Comparison of ENCODE assay signal across 20 cellular contexts in genomic region chr10:77629775-77630565, GRCh38. TPM values are rescaled to one million over a fixed set of nuclear protein-coding genes. Genes with fewer than 3 reads are reported as not detected.
DNase-seq lines count a peak whose midpoint lies in the region; ATAC-seq, FAIRE-seq and TF ChIP-seq lines count a peak whose summit lies in the region.
"Had no signal": no experiment of that assay in that cellular context is flagged by ENCODE, and none has a peak within 500 bp of the region (broad histone marks: within the 10 kb centered on the region; RNA-seq: fewer than 3 reads in every experiment).

No MANE protein-coding gene starts in this region.

- H3K4me3 ChIP-seq in endothelial cell of umbilical vein (replicated peaks in 1 of 3; ENCODE audit: insufficient read depth in 1 of 3, low read depth in 1 of 3, low read length in 3 of 3) (no peak overlapping the region), neuronal stem cell (ENCODE audit: low read length in 2 of 2) (no peak overlapping the region)
- H3K4me3 ChIP-seq: HAP-1, lung, neural progenitor cell, vagina had no signal

- H2BK5ac ChIP-seq in neuronal stem cell (ENCODE audit: low read length): no peak overlapping the region

- ATAC-seq in HG02798 (IDR thresholded peaks at IDR 0.05; ENCODE audit: poor library complexity, unreplicated experiment) (no peak), Right ventricle myocardium inferior (no peak), GM19452 (IDR thresholded peaks at IDR 0.05; ENCODE audit: unreplicated experiment) (no peak)
- ATAC-seq: stimulated activated memory B cell treated with anti-CD40 and anti-IgM and Interleukin-4, amounts not matched to agents 10 μg/mL and 1 μg/mL and 100 μg/mL, for 72 hours had no signal

- no CpG with 5 or more reads among the region's 13 CpGs for WGBS in neuronal stem cell (ENCODE audit: extremely low coverage in 2 of 2, insufficient read length in 2 of 2, insufficient replicate concordance in 1 of 2), 2 donors

- TF ChIP-seq POLR2A in endothelial cell of umbilical vein (IDR thresholded peaks at IDR 0.05; ENCODE audit: low read depth, low read length): no peak

- H3K79me1 ChIP-seq in neuronal stem cell (ENCODE audit: low read depth, low read length): no peaks in the 10 kb centered on the region

- TF ChIP-seq CTCF in RWPE1 (conservative IDR thresholded peaks at IDR 0.05; ENCODE audit: low read depth) (no peak), endothelial cell of umbilical vein (IDR thresholded peaks at IDR 0.05; ENCODE audit: extremely low read depth in 1 of 2, insufficient read depth in 1 of 2, low read depth in 1 of 2, low read length in 2 of 2) (no peak)

- H4K8ac ChIP-seq in neuronal stem cell (ENCODE audit: low read depth, low read length): no peak overlapping the region

- peaks cover 4% of the 10 kb centered on the region for H3K4me1 ChIP-seq in endothelial cell of umbilical vein (ENCODE audit: control insufficient read depth, extremely low read depth, insufficient read depth, low read length)
- peaks cover 0 to 2% of the 10 kb centered on the region in 2 donors for H3K4me1 ChIP-seq in neuronal stem cell (ENCODE audit: control insufficient read depth in 2 of 2, insufficient read depth in 1 of 2, low read depth in 1 of 2, low read length in 2 of 2)
- H3K4me1 ChIP-seq: HAP-1 had no signal

- dilution Hi-C loops in endothelial cell of umbilical vein (cut with MboI; ENCODE audit: extremely low pct_ligation_motif_present, low sequenced_read_pairs): no loop called here

- no TSS peak for BruUV-seq in endothelial cell of umbilical vein (replicated peaks; lab: Mats Ljungman, UMichigan)

- H2BK120ac ChIP-seq in neuronal stem cell (ENCODE audit: low read depth, low read length): no peak overlapping the region

- no peaks in the 10 kb centered on the region for H4K20me1 ChIP-seq in endothelial cell of umbilical vein (replicated peaks; ENCODE audit: control insufficient read depth, extremely low read depth, insufficient read depth, low read length)

- no peaks in the 10 kb centered on the region for H3K79me2 ChIP-seq in endothelial cell of umbilical vein (ENCODE audit: control insufficient read depth, insufficient read depth, low read length)

- H2AFZ ChIP-seq in endothelial cell of umbilical vein (ENCODE audit: low read depth, low read length): no peak overlapping the region
- no peak overlapping the region for H2AFZ ChIP-seq in neuronal stem cell (ENCODE audit: low read length)
- H2AFZ ChIP-seq: neural progenitor cell had no signal

- no peak for FAIRE-seq in endothelial cell of umbilical vein (lab: Jason Lieb, UNC)
- FAIRE-seq: D721Med had no signal

- no peak overlapping the region for H4K91ac ChIP-seq in neuronal stem cell (ENCODE audit: low read depth, low read length, poor library complexity)

- H2BK12ac ChIP-seq in neuronal stem cell (ENCODE audit: low read length): no peak overlapping the region

- CTCF ChIA-PET in RWPE1 (lab: Yijun Ruan, JAX): interaction anchor here (0.5 to 0.6 kb wide), 3 partner anchors 26 to 1229 kb away, joined by 4 to 5 read pairs (median 5); no protein-coding TSS in a partner anchor
- CTCF ChIA-PET in endothelial cell of umbilical vein (lab: Charles Lee): interaction anchor here (0.6 to 2.0 kb wide), 8 partner anchors 11 to 378 kb away, joined by 3 to 5 read pairs (median 4); no protein-coding TSS in a partner anchor

- H2AK5ac ChIP-seq in neuronal stem cell (ENCODE audit: low read depth, low read length): peak overlapping the region; percentile 34

- H3K9me1 ChIP-seq in endothelial cell of umbilical vein (replicated peaks; ENCODE audit: control insufficient read depth, extremely low read depth, insufficient read depth, low read length): no peaks in the 10 kb centered on the region

- POLR2A ChIA-PET in RWPE1 (lab: Yijun Ruan, JAX; ENCODE audit: low non-redundant PET): no interaction called here
- POLR2A ChIA-PET in endothelial cell of umbilical vein (lab: Charles Lee): no interaction called here

- no peak overlapping the region for H3K23ac ChIP-seq in neuronal stem cell (ENCODE audit: low read depth, low read length, poor library complexity)

- no peak overlapping the region for H3K14ac ChIP-seq in neuronal stem cell (ENCODE audit: low read length)

- peak overlapping the region; percentile 23 for H3K4me2 ChIP-seq in endothelial cell of umbilical vein (ENCODE audit: insufficient read depth, low read length)
- H3K4me2 ChIP-seq in neuronal stem cell (ENCODE audit: insufficient read depth, low read length, poor library complexity, severe bottlenecking): no peak overlapping the region

- no peak overlapping the region for H3K4ac ChIP-seq in neuronal stem cell (ENCODE audit: low read length)

- peak overlapping the region; percentile 65 for H3K27ac ChIP-seq in RWPE1
- H3K27ac ChIP-seq in endothelial cell of umbilical vein (ENCODE audit: insufficient read depth, low read depth, low read length): no peak overlapping the region
- no peak overlapping the region for H3K27ac ChIP-seq in neuronal stem cell (replicated peaks; ENCODE audit: low read length)
- H3K27ac ChIP-seq: neural progenitor cell, vagina had no signal

- no peak overlapping the region for H2BK15ac ChIP-seq in neuronal stem cell (ENCODE audit: low read length)

- peak overlapping the region; percentile 9 for H3K18ac ChIP-seq in neuronal stem cell (ENCODE audit: low read length)

- intact Hi-C loops in endothelial cell of umbilical vein (cut with micrococcal nuclease) (no loop called here), Right ventricle myocardium inferior (cut with DNase I) (no loop called here)

- H3K9me3 ChIP-seq in endothelial cell of umbilical vein (replicated peaks; ENCODE audit: control insufficient read depth, insufficient read depth, low read length) (no peaks in the 10 kb centered on the region), neuronal stem cell (replicated peaks in 1 of 2; ENCODE audit: control insufficient read depth in 2 of 2, insufficient read depth in 1 of 2, low read depth in 1 of 2, low read length in 2 of 2) (peaks cover 0 to 4% of the 10 kb centered on the region in 2 donors)
- H3K9me3 ChIP-seq: HAP-1, vagina had no signal

- DNase-seq in Daoy (ENCODE audit: low read depth): peak; percentile 25
- DNase-seq in RWPE1 (ENCODE audit: low spot score): no peak
- no peak for DNase-seq in endothelial cell of umbilical vein (ENCODE audit: low read depth, low spot score)
- no peak for DNase-seq in neuronal stem cell (ENCODE audit: low spot score)
- DNase-seq in Right ventricle myocardium inferior (ENCODE audit: missing footprints): no peak
- DNase-seq in nucleus accumbens (lab: John Stamatoyannopoulos, UW): no peak
- DNase-seq: activated naive CD4-positive, alpha-beta T cell treated with Interleukin-2 at 50 U/mL for 16 hours; central memory CD4-positive, alpha-beta T cell; KBM-7; NCI-H1436; NCI-H446 treated with DMSO at 0.1 percent for 48 hours; T-helper 1 cell had no signal

- H3K27me3 ChIP-seq in endothelial cell of umbilical vein (ENCODE audit: control insufficient read depth in 2 of 2, insufficient read depth in 2 of 2, low read length in 2 of 2) (peaks cover 8 to 9% of the 10 kb centered on the region in 2 experiments), neuronal stem cell (ENCODE audit: control insufficient read depth in 3 of 3, insufficient read depth in 3 of 3, low read depth in 1 of 3, low read length in 3 of 3) (peaks cover 0 to 28% (median 2%) of the 10 kb centered on the region in 3 experiments)
- H3K27me3 ChIP-seq: vagina had no signal

- H3K36me3 ChIP-seq in endothelial cell of umbilical vein (ENCODE audit: control insufficient read depth in 2 of 2, extremely low read depth in 1 of 2, insufficient read depth in 2 of 2, low read length in 2 of 2): no peaks in the 10 kb centered on the region
- H3K36me3 ChIP-seq in neuronal stem cell (replicated peaks in 1 of 2; ENCODE audit: control insufficient read depth in 2 of 2, insufficient read depth in 2 of 2, low read length in 2 of 2): no peaks in the 10 kb centered on the region
- H3K36me3 ChIP-seq: HAP-1, neural progenitor cell, vagina had no signal

- H3K9ac ChIP-seq in endothelial cell of umbilical vein (replicated peaks; ENCODE audit: extremely low read depth, insufficient read depth, low read length): no peak overlapping the region
- H3K9ac ChIP-seq in neuronal stem cell (ENCODE audit: low read depth, low read length, poor library complexity): no peak overlapping the region
- H3K9ac ChIP-seq: neural progenitor cell had no signal

TF ChIP-seq in endothelial cell of umbilical vein, 7 proteins besides CTCF, POLR2A, EP300 and RAD21:
- TF ChIP-seq GATA2 (IDR thresholded peaks at IDR 0.05; ENCODE audit: insufficient read depth, insufficient read length, low read depth, low read length): no peak
- TF ChIP-seq FOS (IDR thresholded peaks at IDR 0.05; ENCODE audit: borderline replicate concordance, insufficient read depth, low read length): no peak
- TF ChIP-seq POLR2AphosphoS5 (IDR thresholded peaks at IDR 0.05; ENCODE audit: insufficient read depth, low read depth, low read length): no peak

RNA-seq across cellular contexts. Expression of gene KCNMA1, which starts 7.6 kb away (rescaled TPM):
- total RNA-seq in Daoy (2014; rRNA removed; shearing (Covaris generic)): 28.8 and 32.8 TPM in 2 replicates
- total RNA-seq in endothelial cell of umbilical vein (0.44 and 0.82 TPM in 2 replicates), Right ventricle myocardium inferior (2.2 TPM)
- 0.10 and 0.14 TPM in 2 replicates for polyA plus RNA-seq in endothelial cell of umbilical vein
- polyA plus RNA-seq in endothelial cell of umbilical vein (2011; cell fraction: cytosol; rRNA removed): 0.09 and 0.10 TPM in 2 replicates
- 0.14 and 0.87 TPM in 2 replicates for polyA plus RNA-seq in endothelial cell of umbilical vein (2011; cell fraction: nucleus; rRNA removed)
- polyA plus RNA-seq in endothelial cell of umbilical vein (2012): 2.0 and 3.4 TPM in 2 replicates
- polyA minus RNA-seq in endothelial cell of umbilical vein: 0.45 and 0.63 TPM in 2 replicates
- polyA minus RNA-seq in endothelial cell of umbilical vein (2011; cell fraction: cytosol; rRNA and poly(A)+ RNA removed): not detected
- polyA minus RNA-seq in endothelial cell of umbilical vein (2011; cell fraction: nucleus; rRNA and poly(A)+ RNA removed): 0.63 and 2.0 TPM in 2 replicates
- 1.8 TPM for polyA plus RNA-seq in neuronal stem cell (2013, experiment 1 of 2)
- 1.5 TPM for polyA plus RNA-seq in neuronal stem cell (2013, experiment 2 of 2)
